12 cellular contexts compared by ENCODE assay signal in genomic region chr11:117998201-117998579, GRCh38. TPM values are rescaled to one million over a fixed set of nuclear protein-coding genes. Genes with fewer than 3 reads are reported as not detected.
A peak's percentile ranks its signal among the peaks of the same experiment; 100 is the strongest.
DNase-seq lines count a peak whose midpoint lies in the region; ATAC-seq, FAIRE-seq and TF ChIP-seq lines count a peak whose summit lies in the region.
"Had no signal": no experiment of that assay in that cellular context is flagged by ENCODE, and none has a peak within 500 bp of the region (broad histone marks: within the 10 kb centered on the region; RNA-seq: fewer than 3 reads in every experiment).

No MANE protein-coding gene starts in this region.

- H3K27me3 Mint-ChIP-seq in activated T-cell treated with anti-CD3 and anti-CD28 coated beads, Interleukin-2, amount 50 U/mL, for 72 hours (ENCODE audit: low read depth), result no peaks in the 10 kb centered on the region
- peaks cover 5% of the 10 kb centered on the region for H3K27me3 Mint-ChIP-seq in glutamatergic neuron (ENCODE audit: unreplicated experiment)

- H3K4me3 Mint-ChIP-seq in activated T-cell treated with anti-CD3 and anti-CD28 coated beads, Interleukin-2, amount 50 U/mL, for 72 hours, result peak overlapping the region; percentile 14 to 64
- no peak overlapping the region for H3K4me3 Mint-ChIP-seq in glutamatergic neuron (ENCODE audit: unreplicated experiment)

- peak; percentile 94 for FAIRE-seq in GM12892 (lab: Jason Lieb, UNC)
- FAIRE-seq: D721Med, kidney had no signal

- peak overlapping the region; percentile 78 for H3K27ac Mint-ChIP-seq in activated T-cell treated with anti-CD3 and anti-CD28 coated beads, Interleukin-2, amount 50 U/mL, for 72 hours
- H3K27ac Mint-ChIP-seq in glutamatergic neuron (ENCODE audit: unreplicated experiment), result no peak overlapping the region

- no peak; the same call in 1 of the 2 replicates for TF ChIP-seq POLR2A in GM12892 (IDR thresholded peaks at IDR 0.05; ENCODE audit: low read depth, low read length)

- H3K4me1 Mint-ChIP-seq in activated T-cell treated with anti-CD3 and anti-CD28 coated beads, Interleukin-2, amount 50 U/mL, for 72 hours (ENCODE audit: low read depth), result peaks cover 90% of the 10 kb centered on the region
- peaks cover 11% of the 10 kb centered on the region for H3K4me1 Mint-ChIP-seq in glutamatergic neuron (ENCODE audit: low read depth, unreplicated experiment)

- ATAC-seq in GM19452 (IDR thresholded peaks at IDR 0.05; ENCODE audit: unreplicated experiment) (peak; percentile 71), HG03060 (IDR thresholded peaks at IDR 0.05; ENCODE audit: low read depth, unreplicated experiment) (peak; percentile 68)
- ATAC-seq in activated T-cell treated with anti-CD3 and anti-CD28 coated beads, Interleukin-2, amount 50 U/mL, for 72 hours (replicated peaks in 1 of 2), result peak; percentile 16 to 20

- DNase-seq in GM12892 (ENCODE audit: insufficient read length) (peak; percentile 56), putamen (ENCODE audit: low spot score) (no peak), glutamatergic neuron (no peak), EL (no peak)
- DNase-seq in activated T-cell treated with anti-CD3 and anti-CD28 coated beads, Interleukin-2, amount 50 U/mL, for 72 hours, result peak in 1 of 2 donors; percentile 40
- DNase-seq in stimulated activated CD4-positive, alpha-beta T cell treated with anti-CD3 and anti-CD28 coated beads, Interleukin-12 subunit alpha, Interleukin-12 subunit beta, amount 100 ng/mL, for 4 hours, result no peak
- DNase-seq: kidney, NCI-H1105, SHP77 treated with DMSO at 0.1 percent for 48 hours had no signal

- TF ChIP-seq CTCF in glutamatergic neuron (IDR thresholded peaks at IDR 0.05; ENCODE audit: partially characterized antibody, unreplicated experiment), result no peak

- peaks cover 21 to 41% of the 10 kb centered on the region in 2 donors for H3K36me3 Mint-ChIP-seq in activated T-cell treated with anti-CD3 and anti-CD28 coated beads, Interleukin-2, amount 50 U/mL, for 72 hours (ENCODE audit: insufficient read depth in 2 of 2)
- H3K36me3 Mint-ChIP-seq in glutamatergic neuron (ENCODE audit: unreplicated experiment), result peaks cover 5% of the 10 kb centered on the region

- peaks cover 5 to 6% of the 10 kb centered on the region in 2 donors for H3K9me3 Mint-ChIP-seq in activated T-cell treated with anti-CD3 and anti-CD28 coated beads, Interleukin-2, amount 50 U/mL, for 72 hours
- H3K9me3 Mint-ChIP-seq in glutamatergic neuron (ENCODE audit: unreplicated experiment), result peaks cover 3% of the 10 kb centered on the region

RNA-seq across cellular contexts. Expression of gene IL10RA, which starts 12.0 kb away (rescaled TPM):
- 7.5 TPM for polyA plus RNA-seq in GM12892 (2012; ENCODE audit: missing spikeins)
- total RNA-seq in activated T-cell treated with anti-CD3 and anti-CD28 coated beads, Interleukin-2, amount 50 U/mL, for 72 hours, result 100 to 1,000 TPM in 1 of 2 donors, 10 to 100 TPM in 1; 79.6 to 123 TPM
- 5.8 TPM for total RNA-seq in glutamatergic neuron (ENCODE audit: unreplicated experiment)

Comparison
In these comparisons a context has a peak if more than half of its experiments do, and no peak if none do; other contexts are left out.
1. ATAC-seq: peak in every context shown above with its lines; median percentile 71 in GM19452; 68 in HG03060; 18 in activated T-cell treated with anti-CD3 and anti-CD28 coated beads, Interleukin-2, amount 50 U/mL, for 72 hours.
2. RNA of gene IL10RA, which starts 12.0 kb away (total RNA-seq): 79.6 to 123 TPM in activated T-cell treated with anti-CD3 and anti-CD28 coated beads, Interleukin-2, amount 50 U/mL, for 72 hours; 5.8 TPM in glutamatergic neuron (single experiment); every median in the first group is over 10 times any median in the second.